8 cellular contexts compared by ENCODE assay signal in genomic region chr1:202406887-202407286, GRCh38. TPM values are rescaled to one million over a fixed set of nuclear protein-coding genes. Genes with fewer than 3 reads are reported as not detected.
DNase-seq lines count a peak whose midpoint lies in the region; ATAC-seq and TF ChIP-seq lines count a peak whose summit lies in the region.
"Not testable (repeated sequence)": the region's sequence is repeated elsewhere in the genome, so short reads cannot be mapped to it uniquely, and the experiment has no call there.

No MANE protein-coding gene starts in this region.

- not testable (repeated sequence) for H3K27me3 Mint-ChIP-seq in activated naive CD8-positive, alpha-beta T cell; type B pancreatic cell

- H3K4me1 Mint-ChIP-seq in activated naive CD8-positive, alpha-beta T cell (ENCODE audit: low read depth): peaks cover 26% of the 10 kb centered on the region
- peaks cover 20% of the 10 kb centered on the region for H3K4me1 Mint-ChIP-seq in type B pancreatic cell (ENCODE audit: unreplicated experiment)

- CTCF ChIA-PET in SK-N-SH (lab: Yijun Ruan, JAX): not testable (repeated sequence)

- not testable (repeated sequence) for H3K9me3 Mint-ChIP-seq in activated naive CD8-positive, alpha-beta T cell (ENCODE audit: low read depth); type B pancreatic cell

- H3K27ac Mint-ChIP-seq in activated naive CD8-positive, alpha-beta T cell: peak overlapping the region; percentile 50
- H3K27ac Mint-ChIP-seq in type B pancreatic cell: peak overlapping the region; percentile 27

- POLR2A ChIA-PET in SK-N-SH (lab: Yijun Ruan, JAX): not testable (repeated sequence)

- not testable (repeated sequence) for TF ChIP-seq RAD21 in SK-N-SH (IDR thresholded peaks at IDR 0.05; ENCODE audit: low read length)

- not testable (repeated sequence) for H3K9ac ChIP-seq in SK-N-SH

- not testable (repeated sequence) for TF ChIP-seq POLR2A in gastrocnemius medialis (IDR thresholded peaks at IDR 0.05)

- not testable (repeated sequence) for ATAC-seq in gastrocnemius medialis

- not testable (repeated sequence) for TF ChIP-seq EP300 in SK-N-SH (IDR thresholded peaks at IDR 0.05; ENCODE audit: borderline replicate concordance in 1 of 2, low read depth in 1 of 2, low read length in 1 of 2)

- H3K27ac ChIP-seq in SK-N-SH (ENCODE audit: low read depth in 2 of 2, low read length in 1 of 2) (peak overlapping the region; percentile 53 to 65), WERI-Rb-1 (peak overlapping the region; percentile 12), right atrium auricular region (peak overlapping the region; percentile 26 to 67), gastrocnemius medialis (peak overlapping the region; percentile 86 to 98 (median 92))

- H2AFZ ChIP-seq in SK-N-SH (ENCODE audit: low read depth): not testable (repeated sequence)

- H3K9me2 ChIP-seq in SK-N-SH: not testable (repeated sequence)

- peak; percentile 14 for DNase-seq in EH (ENCODE audit: low read depth)
- not testable (repeated sequence) for DNase-seq in SK-N-SH; WERI-Rb-1; right atrium auricular region (ENCODE audit: low spot score); gastrocnemius medialis; type B pancreatic cell (ENCODE audit: extremely low spot score, unreplicated experiment)
- peak; percentile 6 for DNase-seq in fibroblast of pulmonary artery (ENCODE audit: low read depth)

- H3F3A ChIP-seq in SK-N-SH (replicated peaks; ENCODE audit: insufficient read depth): peaks cover 18% of the 10 kb centered on the region

- WGBS in SK-N-SH (ENCODE audit: low lambda C conversion rate): 44% methylated on average over 2 of the region's 2 CpGs

- H3K4me1 ChIP-seq in SK-N-SH (ENCODE audit: control insufficient read depth in 1 of 2, insufficient read depth in 2 of 2, low read depth in 1 of 2, low read length in 1 of 2): peaks cover 15 to 23% of the 10 kb centered on the region in 2 experiments; a peak in 3 of 4 replicates
- H3K4me1 ChIP-seq in right atrium auricular region: peaks cover 0 to 24% of the 10 kb centered on the region in 2 donors
- H3K4me1 ChIP-seq in gastrocnemius medialis: peaks cover 77 to 82% of the 10 kb centered on the region in 2 donors

- H3K4me3 ChIP-seq in SK-N-SH (ENCODE audit: low read depth in 2 of 2, low read length in 1 of 2); WERI-Rb-1 (ENCODE audit: low read depth, low read length); fibroblast of pulmonary artery (replicated peaks; ENCODE audit: low read depth, low read length); right atrium auricular region: not testable (repeated sequence)
- peak overlapping the region in 2 of 4 donors; percentile 7 to 46 for H3K4me3 ChIP-seq in gastrocnemius medialis

- H4K20me1 ChIP-seq in SK-N-SH (ENCODE audit: insufficient read depth): not testable (repeated sequence)

- not testable (repeated sequence) for H3K36me3 Mint-ChIP-seq in activated naive CD8-positive, alpha-beta T cell; type B pancreatic cell

- not testable (repeated sequence) for TF ChIP-seq CTCF in SK-N-SH (IDR thresholded peaks at IDR 0.05); WERI-Rb-1 (IDR thresholded peaks at IDR 0.05; ENCODE audit: low read depth, low read length); fibroblast of pulmonary artery (IDR thresholded peaks at IDR 0.05; ENCODE audit: low read length, missing control alignments); right atrium auricular region (IDR thresholded peaks at IDR 0.05); gastrocnemius medialis (IDR thresholded peaks at IDR 0.05 in 4 of 5, conservative IDR thresholded peaks at IDR 0.05 in 1 of 5); type B pancreatic cell (conservative IDR thresholded peaks at IDR 0.05)

- H3K9me3 ChIP-seq in SK-N-SH; WERI-Rb-1 (ENCODE audit: severe bottlenecking); right atrium auricular region; gastrocnemius medialis: not testable (repeated sequence)

- in situ Hi-C loops in gastrocnemius medialis (cut with MboI; ENCODE audit: low sequenced_read_pairs in 4 of 4): not testable (repeated sequence)

- peak overlapping the region; percentile 45; the same call in 1 of the 2 replicates for H3K4me2 ChIP-seq in SK-N-SH

- not testable (repeated sequence) for H3K4me3 Mint-ChIP-seq in activated naive CD8-positive, alpha-beta T cell; type B pancreatic cell

- H3K36me3 ChIP-seq in SK-N-SH (replicated peaks in 1 of 2; ENCODE audit: control insufficient read depth in 1 of 2, insufficient read depth in 2 of 2, low read length in 1 of 2); WERI-Rb-1; right atrium auricular region; gastrocnemius medialis: not testable (repeated sequence)

- H3K27me3 ChIP-seq in SK-N-SH (ENCODE audit: insufficient read depth); WERI-Rb-1 (ENCODE audit: insufficient read depth, low read depth, severe bottlenecking); right atrium auricular region; gastrocnemius medialis: not testable (repeated sequence)

- not testable (repeated sequence) for H3K79me2 ChIP-seq in SK-N-SH (ENCODE audit: insufficient read depth)

- intact Hi-C loops in gastrocnemius medialis (cut with DNase I; ENCODE audit: low total_unique reads): not testable (repeated sequence)

TF ChIP-seq in SK-N-SH, 30 proteins besides CTCF, POLR2A, EP300 and RAD21:
- TF ChIP-seq PBX3 (IDR thresholded peaks at IDR 0.05): peak; percentile 53
- peak; percentile 34; the same call in 1 of the 2 replicates for TF ChIP-seq NFIC (IDR thresholded peaks at IDR 0.05; ENCODE audit: borderline replicate concordance)
- peak; percentile 42; the same call in 1 of the 2 replicates for TF ChIP-seq JUND (IDR thresholded peaks at IDR 0.05)
- TF ChIP-seq TCF12 (IDR thresholded peaks at IDR 0.05): peak; percentile 62; the same call in 1 of the 2 replicates
TF ChIP-seq in SK-N-SH: peak in this region for 4; not testable (repeated sequence) for 26.

RNA-seq across cellular contexts. Expression of gene PPP1R12B, which starts 58.4 kb away (rescaled TPM):
- polyA plus RNA-seq in SK-N-SH (2012; rRNA removed): 2.8 and 5.3 TPM in 2 replicates
- polyA plus RNA-seq in SK-N-SH (2012; cell fraction: cytosol; rRNA removed): 2.5 and 3.5 TPM in 2 replicates
- 12.3 and 12.6 TPM in 2 replicates for polyA plus RNA-seq in SK-N-SH (2012; cell fraction: nucleus; rRNA removed)
- total RNA-seq in right atrium auricular region: 100 to 1,000 TPM; 420 to 821 TPM
- 100 to 1,000 TPM; 127 to 207 (median 139) TPM for total RNA-seq in gastrocnemius medialis
- total RNA-seq in type B pancreatic cell (ENCODE audit: low replicate concordance): 22.2 and 31.2 TPM in 2 replicates

Comparison
In these comparisons a context has a peak if more than half of its experiments do, and no peak if none do; other contexts are left out.
1. H3K27ac ChIP-seq: peak in every context shown above with its lines; median percentile 92 in gastrocnemius medialis; 59 in SK-N-SH; 46 in right atrium auricular region; 12 in WERI-Rb-1.